ENCODE assay signal across 1 cellular context in genomic region chr20:62782149-62782892, GRCh38.
TF ChIP-seq lines count a peak whose summit lies in the region.

No MANE protein-coding gene starts in this region.

TF ChIP-seq in H1, 55 proteins besides CTCF, POLR2A, EP300 and RAD21:
- TF ChIP-seq, protein P1, sequence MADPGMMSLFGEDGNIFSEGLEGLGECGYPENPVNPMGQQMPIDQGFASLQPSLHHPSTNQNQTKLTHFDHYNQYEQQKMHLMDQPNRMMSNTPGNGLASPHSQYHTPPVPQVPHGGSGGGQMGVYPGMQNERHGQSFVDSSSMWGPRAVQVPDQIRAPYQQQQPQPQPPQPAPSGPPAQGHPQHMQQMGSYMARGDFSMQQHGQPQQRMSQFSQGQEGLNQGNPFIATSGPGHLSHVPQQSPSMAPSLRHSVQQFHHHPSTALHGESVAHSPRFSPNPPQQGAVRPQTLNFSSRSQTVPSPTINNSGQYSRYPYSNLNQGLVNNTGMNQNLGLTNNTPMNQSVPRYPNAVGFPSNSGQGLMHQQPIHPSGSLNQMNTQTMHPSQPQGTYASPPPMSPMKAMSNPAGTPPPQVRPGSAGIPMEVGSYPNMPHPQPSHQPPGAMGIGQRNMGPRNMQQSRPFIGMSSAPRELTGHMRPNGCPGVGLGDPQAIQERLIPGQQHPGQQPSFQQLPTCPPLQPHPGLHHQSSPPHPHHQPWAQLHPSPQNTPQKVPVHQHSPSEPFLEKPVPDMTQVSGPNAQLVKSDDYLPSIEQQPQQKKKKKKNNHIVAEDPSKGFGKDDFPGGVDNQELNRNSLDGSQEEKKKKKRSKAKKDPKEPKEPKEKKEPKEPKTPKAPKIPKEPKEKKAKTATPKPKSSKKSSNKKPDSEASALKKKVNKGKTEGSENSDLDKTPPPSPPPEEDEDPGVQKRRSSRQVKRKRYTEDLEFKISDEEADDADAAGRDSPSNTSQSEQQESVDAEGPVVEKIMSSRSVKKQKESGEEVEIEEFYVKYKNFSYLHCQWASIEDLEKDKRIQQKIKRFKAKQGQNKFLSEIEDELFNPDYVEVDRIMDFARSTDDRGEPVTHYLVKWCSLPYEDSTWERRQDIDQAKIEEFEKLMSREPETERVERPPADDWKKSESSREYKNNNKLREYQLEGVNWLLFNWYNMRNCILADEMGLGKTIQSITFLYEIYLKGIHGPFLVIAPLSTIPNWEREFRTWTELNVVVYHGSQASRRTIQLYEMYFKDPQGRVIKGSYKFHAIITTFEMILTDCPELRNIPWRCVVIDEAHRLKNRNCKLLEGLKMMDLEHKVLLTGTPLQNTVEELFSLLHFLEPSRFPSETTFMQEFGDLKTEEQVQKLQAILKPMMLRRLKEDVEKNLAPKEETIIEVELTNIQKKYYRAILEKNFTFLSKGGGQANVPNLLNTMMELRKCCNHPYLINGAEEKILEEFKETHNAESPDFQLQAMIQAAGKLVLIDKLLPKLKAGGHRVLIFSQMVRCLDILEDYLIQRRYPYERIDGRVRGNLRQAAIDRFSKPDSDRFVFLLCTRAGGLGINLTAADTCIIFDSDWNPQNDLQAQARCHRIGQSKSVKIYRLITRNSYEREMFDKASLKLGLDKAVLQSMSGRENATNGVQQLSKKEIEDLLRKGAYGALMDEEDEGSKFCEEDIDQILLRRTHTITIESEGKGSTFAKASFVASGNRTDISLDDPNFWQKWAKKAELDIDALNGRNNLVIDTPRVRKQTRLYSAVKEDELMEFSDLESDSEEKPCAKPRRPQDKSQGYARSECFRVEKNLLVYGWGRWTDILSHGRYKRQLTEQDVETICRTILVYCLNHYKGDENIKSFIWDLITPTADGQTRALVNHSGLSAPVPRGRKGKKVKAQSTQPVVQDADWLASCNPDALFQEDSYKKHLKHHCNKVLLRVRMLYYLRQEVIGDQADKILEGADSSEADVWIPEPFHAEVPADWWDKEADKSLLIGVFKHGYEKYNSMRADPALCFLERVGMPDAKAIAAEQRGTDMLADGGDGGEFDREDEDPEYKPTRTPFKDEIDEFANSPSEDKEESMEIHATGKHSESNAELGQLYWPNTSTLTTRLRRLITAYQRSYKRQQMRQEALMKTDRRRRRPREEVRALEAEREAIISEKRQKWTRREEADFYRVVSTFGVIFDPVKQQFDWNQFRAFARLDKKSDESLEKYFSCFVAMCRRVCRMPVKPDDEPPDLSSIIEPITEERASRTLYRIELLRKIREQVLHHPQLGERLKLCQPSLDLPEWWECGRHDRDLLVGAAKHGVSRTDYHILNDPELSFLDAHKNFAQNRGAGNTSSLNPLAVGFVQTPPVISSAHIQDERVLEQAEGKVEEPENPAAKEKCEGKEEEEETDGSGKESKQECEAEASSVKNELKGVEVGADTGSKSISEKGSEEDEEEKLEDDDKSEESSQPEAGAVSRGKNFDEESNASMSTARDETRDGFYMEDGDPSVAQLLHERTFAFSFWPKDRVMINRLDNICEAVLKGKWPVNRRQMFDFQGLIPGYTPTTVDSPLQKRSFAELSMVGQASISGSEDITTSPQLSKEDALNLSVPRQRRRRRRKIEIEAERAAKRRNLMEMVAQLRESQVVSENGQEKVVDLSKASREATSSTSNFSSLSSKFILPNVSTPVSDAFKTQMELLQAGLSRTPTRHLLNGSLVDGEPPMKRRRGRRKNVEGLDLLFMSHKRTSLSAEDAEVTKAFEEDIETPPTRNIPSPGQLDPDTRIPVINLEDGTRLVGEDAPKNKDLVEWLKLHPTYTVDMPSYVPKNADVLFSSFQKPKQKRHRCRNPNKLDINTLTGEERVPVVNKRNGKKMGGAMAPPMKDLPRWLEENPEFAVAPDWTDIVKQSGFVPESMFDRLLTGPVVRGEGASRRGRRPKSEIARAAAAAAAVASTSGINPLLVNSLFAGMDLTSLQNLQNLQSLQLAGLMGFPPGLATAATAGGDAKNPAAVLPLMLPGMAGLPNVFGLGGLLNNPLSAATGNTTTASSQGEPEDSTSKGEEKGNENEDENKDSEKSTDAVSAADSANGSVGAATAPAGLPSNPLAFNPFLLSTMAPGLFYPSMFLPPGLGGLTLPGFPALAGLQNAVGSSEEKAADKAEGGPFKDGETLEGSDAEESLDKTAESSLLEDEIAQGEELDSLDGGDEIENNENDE (IDR thresholded peaks at IDR 0.05; ENCODE audit: insufficient replicate concordance, low read length): no peak
- 0 out of 2 replicates have a peak, but pooled peaks have one; percentile 38 for TF ChIP-seq SP1 (IDR thresholded peaks at IDR 0.05; ENCODE audit: low read depth, low read length)
